Comparison of ENCODE assay signal across 14 cellular contexts in genomic region chr18:51953521-51953920, GRCh38.
DNase-seq lines count a peak whose midpoint lies in the region; ATAC-seq and TF ChIP-seq lines count a peak whose summit lies in the region.
"Had no signal": no experiment of that assay in that cellular context is flagged by ENCODE, and none has a peak within 500 bp of the region (broad histone marks: within the 10 kb centered on the region; RNA-seq: fewer than 3 reads in every experiment).

No MANE protein-coding gene starts in this region.

- TF ChIP-seq CTCF in type B pancreatic cell (conservative IDR thresholded peaks at IDR 0.05): no peak

- H3K4me1 Mint-ChIP-seq in type B pancreatic cell (ENCODE audit: unreplicated experiment): no peaks in the 10 kb centered on the region
- H3K4me1 Mint-ChIP-seq: activated CD4-positive, alpha-beta T cell treated with anti-CD3 and anti-CD28 coated beads, Interleukin-2, amount 10 ng/mL, durations not matched to agents 24 days and 14 days; IgD-negative memory B cell had no signal

- no peaks in the 10 kb centered on the region for H3K36me3 Mint-ChIP-seq in type B pancreatic cell
- H3K36me3 Mint-ChIP-seq: activated naive CD8-positive, alpha-beta T cell; IgD-negative memory B cell had no signal

- H3K27me3 Mint-ChIP-seq in type B pancreatic cell: peaks cover 5% of the 10 kb centered on the region
- H3K27me3 Mint-ChIP-seq: activated CD4-positive, alpha-beta T cell treated with anti-CD3 and anti-CD28 coated beads, Interleukin-2, amount 10 ng/mL, durations not matched to agents 24 days and 14 days; IgD-negative memory B cell had no signal

- ATAC-seq in GM18508 (IDR thresholded peaks at IDR 0.05; ENCODE audit: insufficient read depth, unreplicated experiment): peak; percentile 91
- ATAC-seq in GM19468 (IDR thresholded peaks at IDR 0.05; ENCODE audit: extremely low read depth, unreplicated experiment): peak; percentile 87
- peak; percentile 73 for ATAC-seq in HG02970 (IDR thresholded peaks at IDR 0.05; ENCODE audit: low FRiP score, unreplicated experiment)

- H3K27ac Mint-ChIP-seq in type B pancreatic cell: no peak overlapping the region
- H3K27ac Mint-ChIP-seq: activated CD4-positive, alpha-beta T cell treated with anti-CD3 and anti-CD28 coated beads, Interleukin-2, amount 10 ng/mL, durations not matched to agents 24 days and 14 days; activated naive CD8-positive, alpha-beta T cell; CD4-positive, alpha-beta T cell; IgD-negative memory B cell had no signal

- no peaks in the 10 kb centered on the region for H3K9me3 Mint-ChIP-seq in type B pancreatic cell

- in situ Hi-C loops in ACHN (cut with HindIII; ENCODE audit: low pct_ligation_motif_present, low pct_unique_long_range_greater_than_20kb, low sequenced_read_pairs): no loop called here

- peak; percentile 82 for DNase-seq in NCI-H1105 treated with DMSO at 0.1 percent for 48 hours (lab: John Stamatoyannopoulos, UW)
- DNase-seq in GM19240 (ENCODE audit: insufficient read length, low spot score): no peak
- no peak for DNase-seq in ACHN
- no peak for DNase-seq in type B pancreatic cell (ENCODE audit: extremely low spot score, unreplicated experiment)
- no peak for DNase-seq in NCI-H146 treated with DMSO at 0.1 percent for 48 hours (lab: John Stamatoyannopoulos, UW; ENCODE audit: unreplicated experiment)
- DNase-seq: activated CD4-positive, alpha-beta T cell treated with anti-CD3 and anti-CD28 coated beads, Interleukin-2, amount 10 ng/mL, durations not matched to agents 24 days and 14 days; CD4-positive, alpha-beta T cell; cortex of kidney; midbrain had no signal

- no peak overlapping the region for H3K4me3 Mint-ChIP-seq in type B pancreatic cell
- H3K4me3 Mint-ChIP-seq: activated CD4-positive, alpha-beta T cell treated with anti-CD3 and anti-CD28 coated beads, Interleukin-2, amount 10 ng/mL, durations not matched to agents 24 days and 14 days; activated naive CD8-positive, alpha-beta T cell; CD4-positive, alpha-beta T cell; IgD-negative memory B cell had no signal
